ENCODE assay signal across 17 cellular contexts in genomic region chr1:240500681-240501080, GRCh38.
DNase-seq lines count a peak whose midpoint lies in the region; ATAC-seq and TF ChIP-seq lines count a peak whose summit lies in the region.
"Had no signal": no experiment of that assay in that cellular context is flagged by ENCODE, and none has a peak within 500 bp of the region (broad histone marks: within the 10 kb centered on the region; RNA-seq: fewer than 3 reads in every experiment).

No MANE protein-coding gene starts in this region.

- H2BK15ac ChIP-seq in IMR-90 (ENCODE audit: low read depth, low read length): no peak overlapping the region

- no peak overlapping the region for H4K5ac ChIP-seq in IMR-90 (ENCODE audit: low read depth, low read length)

- H2BK5ac ChIP-seq in IMR-90 (ENCODE audit: low read depth, low read length, poor library complexity, severe bottlenecking): peak overlapping the region; percentile 15

- H4K91ac ChIP-seq in IMR-90 (ENCODE audit: insufficient read depth, low read depth, low read length): no peak overlapping the region

- H3K9me1 ChIP-seq in IMR-90 (ENCODE audit: insufficient read depth, low read length): peaks cover 16% of the 10 kb centered on the region

- intact Hi-C loops in IMR-90 (cut with micrococcal nuclease): no loop called here
- intact Hi-C loops in PC-3 (cut with micrococcal nuclease): no loop called here

- TF ChIP-seq CTCF in IMR-90 (conservative IDR thresholded peaks at IDR 0.05; ENCODE audit: low read depth, low read length) (no peak), PC-3 (conservative IDR thresholded peaks at IDR 0.05; ENCODE audit: low read depth, low read length) (no peak)

- no peak overlapping the region; the same call in 1 of the 2 replicates for H3K56ac ChIP-seq in IMR-90 (ENCODE audit: extremely low read depth, insufficient read depth, low read length)

- DNase-seq in A172 (ENCODE audit: low spot score) (peak; percentile 40), IMR-90 (no peak), SJSA1 (ENCODE audit: low read depth in 1 of 2, low spot score in 2 of 2) (no peak), fibroblast of gingiva (ENCODE audit: low read depth) (peak; percentile 70), NCI-H1048 (lab: John Stamatoyannopoulos, UW) (no peak), PC-3 (no peak)
- DNase-seq: ACHN; C1 segment of cervical spinal cord; CD4-positive, alpha-beta T cell; COR-L47; DMS153; DMS79 treated with DMSO at 0.1 percent for 48 hours; GDM1 had no signal

- CTCF ChIA-PET in IMR-90 (lab: Yijun Ruan, JAX): interaction anchor here (0.6 to 1.3 kb wide), 2 partner anchors 84 to 191 kb away, joined by 3 to 4 read pairs; no protein-coding TSS in a partner anchor
- CTCF ChIA-PET in PC-3 (lab: Charles Lee): no interaction called here

- H3K23ac ChIP-seq in IMR-90 (ENCODE audit: low read depth, low read length): no peak overlapping the region

- no peaks in the 10 kb centered on the region for H3K79me2 ChIP-seq in PC-3 (ENCODE audit: low read length)

- H3K4me3 ChIP-seq in IMR-90 (ENCODE audit: insufficient read depth, low read depth, low read length) (no peak overlapping the region), SJSA1 (no peak overlapping the region), PC-3 (ENCODE audit: low read length) (no peak overlapping the region)

- in situ Hi-C loops in IMR-90 (cut with MboI; ENCODE audit: low sequenced_read_pairs): no loop called here

- peaks cover 9% of the 10 kb centered on the region; the same call in 1 of the 2 replicates for H3K4me1 ChIP-seq in IMR-90 (ENCODE audit: control insufficient read depth, insufficient read depth, low read length)
- peaks cover 21% of the 10 kb centered on the region for H3K4me1 ChIP-seq in SJSA1 (replicated peaks)
- H3K4me1 ChIP-seq in PC-3 (ENCODE audit: insufficient read depth, low read length): peaks cover 14% of the 10 kb centered on the region

- H2BK120ac ChIP-seq in IMR-90 (ENCODE audit: low read depth, low read length): peak overlapping the region; percentile 30

- no peak overlapping the region for H2AK9ac ChIP-seq in IMR-90 (replicated peaks; ENCODE audit: low read depth, low read length, poor library complexity)

- BruUV-seq in IMR-90 (replicated peaks; lab: Mats Ljungman, UMichigan) (no TSS peak), PC-3 (replicated peaks; lab: Mats Ljungman, UMichigan) (no TSS peak)

- H3K27ac ChIP-seq in IMR-90 (ENCODE audit: insufficient read depth, low read length): no peak overlapping the region
- H3K27ac ChIP-seq in SJSA1: 0 out of 2 replicates have a peak overlapping the region, but pooled peaks have one; percentile 4
- no peak overlapping the region for H3K27ac ChIP-seq in PC-3 (ENCODE audit: low read length)
- H3K27ac ChIP-seq: 22Rv1 had no signal

- H3K9me3 ChIP-seq in IMR-90 (ENCODE audit: control insufficient read depth, insufficient read depth, low read length) (no peaks in the 10 kb centered on the region), SJSA1 (replicated peaks) (peaks cover 6% of the 10 kb centered on the region), PC-3 (ENCODE audit: low read length) (no peaks in the 10 kb centered on the region)

- H3F3A ChIP-seq in PC-3 (ENCODE audit: low read length, unreplicated experiment): no peaks in the 10 kb centered on the region

- H3K18ac ChIP-seq in IMR-90 (ENCODE audit: low read depth, low read length): no peak overlapping the region

- H2AFZ ChIP-seq in IMR-90 (replicated peaks; ENCODE audit: low read length, poor library complexity) (no peak overlapping the region), PC-3 (ENCODE audit: low read length) (no peak overlapping the region)

- H4K8ac ChIP-seq in IMR-90 (ENCODE audit: low read depth in 2 of 2, low read length in 2 of 2): peak overlapping the region in 1 of 2 experiments; percentile 24; a peak in 2 of 4 replicates

- peak overlapping the region; percentile 71 for H2BK20ac ChIP-seq in IMR-90 (ENCODE audit: low read depth, low read length)

- ATAC-seq in IMR-90 (ENCODE audit: low read depth) (no peak), HG02763 (IDR thresholded peaks at IDR 0.05; ENCODE audit: unreplicated experiment) (no peak), GM19023 (IDR thresholded peaks at IDR 0.05; ENCODE audit: unreplicated experiment) (no peak), PC-3 (no peak)
- ATAC-seq: HepG2 had no signal

- no peak for TF ChIP-seq POLR2A in IMR-90 (IDR thresholded peaks at IDR 0.05; ENCODE audit: low read depth, low read length)

- H3K4me2 ChIP-seq in IMR-90 (ENCODE audit: low read depth, low read length): no peak overlapping the region
- no peak overlapping the region for H3K4me2 ChIP-seq in PC-3 (ENCODE audit: low read length)

- dilution Hi-C loops in IMR-90 (cut with HindIII; ENCODE audit: low sequenced_read_pairs, unreplicated experiment): no loop called here

- no peaks in the 10 kb centered on the region for H3K9me2 ChIP-seq in PC-3 (replicated peaks; ENCODE audit: low read length)

- POLR2A ChIA-PET in IMR-90 (lab: Charles Lee; ENCODE audit: unreplicated experiment): no interaction called here
- POLR2A ChIA-PET in PC-3 (lab: Charles Lee; ENCODE audit: unreplicated experiment): no interaction called here

- no peaks in the 10 kb centered on the region for H4K20me1 ChIP-seq in IMR-90 (ENCODE audit: insufficient read depth, low read length)
- H4K20me1 ChIP-seq in PC-3 (ENCODE audit: low read length): no peaks in the 10 kb centered on the region

- TF ChIP-seq RAD21 in IMR-90 (IDR thresholded peaks at IDR 0.05; ENCODE audit: low read length): no peak

- H3K14ac ChIP-seq in IMR-90 (replicated peaks; ENCODE audit: low read depth, low read length): no peak overlapping the region

- no peak overlapping the region for H3K9ac ChIP-seq in IMR-90 (ENCODE audit: low read depth, low read length)
- no peak overlapping the region for H3K9ac ChIP-seq in PC-3 (ENCODE audit: low read length)

- H2AK5ac ChIP-seq in IMR-90 (ENCODE audit: low read depth, low read length): no peak overlapping the region

- H3K79me1 ChIP-seq in IMR-90 (ENCODE audit: low read depth in 1 of 2, low read length in 2 of 2): peaks cover 0 to 26% of the 10 kb centered on the region in 2 experiments; a peak in 2 of 4 replicates

- H3K36me3 ChIP-seq in IMR-90 (ENCODE audit: control insufficient read depth, insufficient read depth, low read length): no peaks in the 10 kb centered on the region
- H3K36me3 ChIP-seq in SJSA1: no peaks in the 10 kb centered on the region; the same call in 1 of the 2 replicates
- H3K36me3 ChIP-seq in PC-3 (ENCODE audit: low read depth, low read length): no peaks in the 10 kb centered on the region

- H3K27me3 ChIP-seq in IMR-90 (ENCODE audit: control insufficient read depth, insufficient read depth, low read length): no peaks in the 10 kb centered on the region
- H3K27me3 ChIP-seq in SJSA1 (replicated peaks): no peaks in the 10 kb centered on the region; the same call in 1 of the 2 replicates
- H3K27me3 ChIP-seq in PC-3 (ENCODE audit: low read length): no peaks in the 10 kb centered on the region; the same call in 1 of the 2 replicates

- no peak overlapping the region; the same call in 1 of the 2 replicates for H3K4ac ChIP-seq in IMR-90 (ENCODE audit: low read depth, low read length)

- 90% methylated on average over 3 of the region's 4 CpGs; no CpG with 5 or more reads in 1 of the 2 experiments for WGBS in IMR-90 (ENCODE audit: extremely low coverage in 2 of 2, insufficient read length in 1 of 2), 2 experiments

TF ChIP-seq in IMR-90, 13 proteins besides CTCF, POLR2A, EP300 and RAD21:
- TF ChIP-seq FOS (IDR thresholded peaks at IDR 0.05; ENCODE audit: low read depth, low read length): no peak
- TF ChIP-seq SMC3 (IDR thresholded peaks at IDR 0.05; ENCODE audit: low read depth, low read length): no peak
TF ChIP-seq in IMR-90: peak in this region for 0.

Comparison
In these comparisons a context has a peak if more than half of its experiments do, and no peak if none do; other contexts are left out.
1. DNase-seq: peak in A172 (single experiment) and fibroblast of gingiva (single experiment); none in IMR-90 (single experiment), SJSA1 (0 of 2), NCI-H1048 (single experiment) and PC-3 (single experiment).